ENCODE assay signal across 32 cellular contexts in the genomic region with DNA sequence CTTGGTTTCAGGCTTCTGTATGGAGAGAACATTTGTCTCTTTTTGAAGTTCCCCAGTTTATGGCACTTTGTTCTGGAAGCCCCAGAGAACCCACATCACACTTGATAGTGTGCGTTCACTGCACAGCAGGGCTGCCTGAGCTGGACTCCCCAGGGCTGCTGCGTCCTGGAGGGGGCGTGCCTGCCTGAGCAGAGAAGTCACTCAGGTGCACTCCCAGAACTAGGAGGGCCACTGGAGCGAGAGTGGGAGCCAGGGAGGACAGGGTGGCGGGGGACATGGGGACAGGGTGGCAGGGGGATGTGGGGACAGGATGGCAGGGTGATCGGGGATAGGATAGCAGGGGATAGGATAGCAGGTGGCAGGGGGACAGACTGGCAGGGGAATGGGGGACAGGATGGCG.
"Had no signal": no experiment of that assay in that cellular context is flagged by ENCODE, and none has a peak within 500 bp of the region (broad histone marks: within the 10 kb centered on the region; RNA-seq: fewer than 3 reads in every experiment).

No MANE protein-coding gene starts in this region.

- H3K4me3 Mint-ChIP-seq: activated CD4-positive, alpha-beta memory T cell treated with anti-CD3 and anti-CD28 coated beads for 36 hours; activated CD4-positive, alpha-beta T cell treated with anti-CD3 and anti-CD28 coated beads for 36 hours; activated CD4-positive, alpha-beta T cell treated with anti-CD3 and anti-CD28 coated beads, Interleukin-2, amount 10 ng/mL, durations not matched to agents 24 days and 14 days; activated CD8-positive, alpha-beta memory T cell treated with anti-CD3 and anti-CD28 coated beads, Interleukin-2, amount 10 ng/mL, durations not matched to agents 7 days and 5 days; activated CD8-positive, alpha-beta T cell treated with anti-CD3 and anti-CD28 coated beads, Interleukin-2, amount 10 ng/mL, durations not matched to agents 7 days and 5 days; activated naive CD4-positive, alpha-beta T cell treated with anti-CD3 and anti-CD28 coated beads for 36 hours; activated naive CD4-positive, alpha-beta T cell treated with anti-CD3 and anti-CD28 coated beads, Interleukin-2, amount 50 U/mL, for 24 hours; activated naive CD8-positive, alpha-beta T cell treated with anti-CD3 and anti-CD28 coated beads for 36 hours; activated naive CD8-positive, alpha-beta T cell treated with anti-CD3 and anti-CD28 coated beads, Interleukin-2, amount 50 U/mL, for 24 hours; activated T-helper 1 cell treated with anti-CD3 and anti-CD28 coated beads, Interleukin-12 subunit alpha, Interleukin-12 subunit beta, Interleukin-2, Interleukin-4 antibody, amounts not matched to agents 30 ng/mL and 10 ng/mL and 1 ng/mL, durations not matched to agents 14 hours and 24 hours and 36 hours; effector memory CD8-positive, alpha-beta T cell had no signal

- H3K4me3 ChIP-seq: adrenal gland, body of pancreas, esophagus muscularis mucosa, gastrocnemius medialis had no signal

- H3K27me3 Mint-ChIP-seq: activated CD4-positive, alpha-beta T cell treated with anti-CD3 and anti-CD28 coated beads, Interleukin-2, amount 10 ng/mL, durations not matched to agents 24 days and 14 days; activated CD8-positive, alpha-beta memory T cell treated with anti-CD3 and anti-CD28 coated beads, Interleukin-2, amount 10 ng/mL, durations not matched to agents 7 days and 5 days; activated naive CD4-positive, alpha-beta T cell treated with anti-CD3 and anti-CD28 coated beads, Interleukin-2, amount 50 U/mL, for 24 hours had no signal

- H3K4me1 ChIP-seq: adrenal gland, body of pancreas, esophagus muscularis mucosa, foreskin keratinocyte, gastrocnemius medialis had no signal

- H3K27me3 ChIP-seq: adrenal gland, body of pancreas, esophagus muscularis mucosa, foreskin keratinocyte had no signal

- H3K9me3 ChIP-seq: adrenal gland, body of pancreas, gastrocnemius medialis had no signal

- DNase-seq: activated CD4-positive, alpha-beta memory T cell treated with anti-CD3 and anti-CD28 coated beads for 36 hours; activated CD4-positive, alpha-beta T cell treated with anti-CD3 and anti-CD28 coated beads, Interleukin-2, amount 10 ng/mL, durations not matched to agents 24 days and 14 days; activated CD4-positive, CD25-positive, alpha-beta regulatory T cell; activated CD4-positive, CD25-positive, alpha-beta regulatory T cell treated with anti-CD3 and anti-CD28 coated beads, Interleukin-2, amount 50 U/mL, for 72 hours; activated CD8-positive, alpha-beta memory T cell treated with anti-CD3 and anti-CD28 coated beads, Interleukin-2, amount 10 ng/mL, durations not matched to agents 7 days and 5 days; activated CD8-positive, alpha-beta memory T cell treated with anti-CD3 and anti-CD28 coated beads, Interleukin-2, amount 50 U/mL, for 4 hours; activated CD8-positive, alpha-beta T cell treated with anti-CD3 and anti-CD28 coated beads, Interleukin-2, amount 10 ng/mL, durations not matched to agents 7 days and 5 days; activated effector memory CD4-positive, alpha-beta T cell treated with anti-CD3 and anti-CD28 coated beads, Interleukin-2, amount 50 U/mL, for 16 hours; activated naive CD4-positive, alpha-beta T cell treated with anti-CD3 and anti-CD28 coated beads for 36 hours; activated naive CD8-positive, alpha-beta T cell treated with anti-CD3 and anti-CD28 coated beads for 36 hours; activated naive CD8-positive, alpha-beta T cell treated with anti-CD3 and anti-CD28 coated beads, Interleukin-2, amount 50 U/mL, for 24 hours; activated T-cell treated with anti-CD3 and anti-CD28 coated beads, Interleukin-2, amount 50 U/mL, for 1 hour; activated T-cell treated with anti-CD3 and anti-CD28 coated beads, Interleukin-2, amount 50 U/mL, for 48 hours; adrenal gland; amygdala; body of pancreas; caudate nucleus; cerebellar nuclear complex; cortex of kidney; dermis blood vessel endothelial cell; effector CD4-positive, alpha-beta T cell; effector memory CD8-positive, alpha-beta T cell; erythroblast; foreskin keratinocyte; gastrocnemius medialis; glutamatergic neuron; T-helper 2 cell had no signal

- H3K27ac ChIP-seq: adrenal gland, body of pancreas, esophagus muscularis mucosa, foreskin keratinocyte, gastrocnemius medialis had no signal

- H3K9me3 Mint-ChIP-seq: activated naive CD4-positive, alpha-beta T cell treated with anti-CD3 and anti-CD28 coated beads for 36 hours; activated naive CD4-positive, alpha-beta T cell treated with anti-CD3 and anti-CD28 coated beads, Interleukin-2, amount 50 U/mL, for 24 hours; activated naive CD8-positive, alpha-beta T cell treated with anti-CD3 and anti-CD28 coated beads for 36 hours had no signal

- H3K27ac Mint-ChIP-seq: activated CD4-positive, alpha-beta memory T cell treated with anti-CD3 and anti-CD28 coated beads for 36 hours; activated CD4-positive, alpha-beta T cell treated with anti-CD3 and anti-CD28 coated beads for 36 hours; activated CD4-positive, alpha-beta T cell treated with anti-CD3 and anti-CD28 coated beads, Interleukin-2, amount 10 ng/mL, durations not matched to agents 24 days and 14 days; activated CD8-positive, alpha-beta memory T cell treated with anti-CD3 and anti-CD28 coated beads, Interleukin-2, amount 10 ng/mL, durations not matched to agents 7 days and 5 days; activated CD8-positive, alpha-beta T cell treated with anti-CD3 and anti-CD28 coated beads, Interleukin-2, amount 10 ng/mL, durations not matched to agents 7 days and 5 days; activated naive CD4-positive, alpha-beta T cell treated with anti-CD3 and anti-CD28 coated beads for 36 hours; activated naive CD4-positive, alpha-beta T cell treated with anti-CD3 and anti-CD28 coated beads, Interleukin-2, amount 50 U/mL, for 24 hours; activated naive CD8-positive, alpha-beta T cell treated with anti-CD3 and anti-CD28 coated beads for 36 hours; activated naive CD8-positive, alpha-beta T cell treated with anti-CD3 and anti-CD28 coated beads, Interleukin-2, amount 50 U/mL, for 24 hours; activated T-helper 1 cell treated with anti-CD3 and anti-CD28 coated beads, Interleukin-12 subunit alpha, Interleukin-12 subunit beta, Interleukin-2, Interleukin-4 antibody, amounts not matched to agents 30 ng/mL and 10 ng/mL and 1 ng/mL, durations not matched to agents 14 hours and 24 hours and 36 hours; activated T-helper 2 cell treated with anti-CD3 and anti-CD28 coated beads, Interferon-gamma antibody, Interleukin-2, Interleukin-4, amounts not matched to agents 10 μg/mL and 5 μg/mL and 100 μg/mL, durations not matched to agents 14 hours and 24 hours and 36 hours; effector memory CD8-positive, alpha-beta T cell had no signal

- H3K4me1 Mint-ChIP-seq: activated naive CD8-positive, alpha-beta T cell treated with anti-CD3 and anti-CD28 coated beads for 36 hours had no signal

- ATAC-seq: activated CD8-positive, alpha-beta memory T cell treated with anti-CD3 and anti-CD28 coated beads, Interleukin-2, amount 10 ng/mL, durations not matched to agents 7 days and 5 days; activated CD8-positive, alpha-beta T cell treated with anti-CD3 and anti-CD28 coated beads, Interleukin-2, amount 10 ng/mL, durations not matched to agents 7 days and 5 days; body of pancreas; effector memory CD8-positive, alpha-beta T cell; foreskin keratinocyte; gastrocnemius medialis had no signal

- H3K36me3 Mint-ChIP-seq: activated CD4-positive, alpha-beta memory T cell treated with anti-CD3 and anti-CD28 coated beads for 36 hours; activated CD8-positive, alpha-beta memory T cell treated with anti-CD3 and anti-CD28 coated beads, Interleukin-2, amount 10 ng/mL, durations not matched to agents 7 days and 5 days; activated naive CD4-positive, alpha-beta T cell treated with anti-CD3 and anti-CD28 coated beads, Interleukin-2, amount 50 U/mL, for 24 hours; activated naive CD8-positive, alpha-beta T cell treated with anti-CD3 and anti-CD28 coated beads for 36 hours had no signal

- H3K36me3 ChIP-seq: adrenal gland, esophagus muscularis mucosa, gastrocnemius medialis had no signal
